Comparison of ENCODE assay signal across 7 cellular contexts in the genomic region with DNA sequence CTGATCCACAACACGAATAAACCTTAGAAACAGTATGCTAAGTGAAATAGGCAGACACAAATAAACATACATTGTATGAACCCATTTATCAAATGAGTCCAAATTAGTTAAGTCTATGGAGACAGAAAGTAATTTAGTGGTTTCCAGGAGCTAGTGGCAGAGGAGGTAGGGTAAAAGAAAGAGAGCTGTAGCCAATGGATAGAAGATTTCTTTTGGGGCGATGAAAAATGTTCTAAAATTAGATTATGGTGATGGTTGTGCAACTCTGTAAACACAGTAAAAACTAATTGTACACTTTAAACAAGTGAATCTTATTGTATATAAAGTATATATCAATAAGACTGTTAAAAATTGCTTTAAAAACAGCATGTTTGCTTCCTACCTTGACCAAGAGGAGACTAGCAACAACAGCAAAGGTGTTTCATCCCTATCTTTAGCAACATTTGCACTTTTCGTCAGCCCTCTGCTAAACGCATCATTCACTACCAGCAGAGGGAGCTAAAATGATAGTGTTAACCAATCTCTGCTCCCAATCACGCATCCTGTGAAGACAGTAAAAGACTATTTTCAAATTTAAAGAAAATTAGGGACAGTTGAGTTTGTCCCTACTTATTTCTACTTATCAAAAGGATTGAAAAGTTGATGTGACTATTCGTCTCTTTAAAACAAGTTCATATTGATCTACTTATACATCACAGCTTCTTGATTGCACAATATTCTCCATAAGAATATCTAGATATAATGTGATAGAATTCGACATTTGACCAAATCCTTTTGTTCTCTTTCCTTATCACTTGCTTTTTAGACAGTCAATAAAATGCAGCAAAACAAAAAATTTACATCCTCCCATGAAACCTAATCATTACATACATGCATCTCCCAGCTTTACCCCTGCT.
DNase-seq lines count a peak whose midpoint lies in the region; ATAC-seq and TF ChIP-seq lines count a peak whose summit lies in the region.

No MANE protein-coding gene starts in this region.

- in situ Hi-C loops in astrocyte of the cerebellum (cut with HindIII; ENCODE audit: low sequenced_read_pairs) = no loop called here

- H3K4me3 ChIP-seq in astrocyte of the cerebellum (ENCODE audit: low read depth, low read length) = no peak overlapping the region

- peak; percentile 77 for TF ChIP-seq CTCF in astrocyte of the cerebellum (IDR thresholded peaks at IDR 0.05; ENCODE audit: low read depth, low read length, missing control alignments)

- ATAC-seq in GM19397 (IDR thresholded peaks at IDR 0.05; ENCODE audit: unreplicated experiment) = peak; percentile 83
- ATAC-seq in HG03457 (IDR thresholded peaks at IDR 0.05; ENCODE audit: unreplicated experiment) = peak; percentile 74

- DNase-seq in EL (peak; percentile 54), NCI-H510A (lab: John Stamatoyannopoulos, UW) (peak; percentile 44), astrocyte of the cerebellum (ENCODE audit: low read depth) (peak; percentile 37), iPS-NIHi11 (ENCODE audit: low spot score) (peak; percentile 63), superior temporal gyrus (ENCODE audit: extremely low spot score) (peak; percentile 93)

Comparison
In these comparisons a context has a peak if more than half of its experiments do, and no peak if none do; other contexts are left out.
1. DNase-seq: peak in every context shown above with its lines; median percentile 93 in superior temporal gyrus; 63 in iPS-NIHi11; 54 in EL; 44 in NCI-H510A; 37 in astrocyte of the cerebellum.